In the genomic region with DNA sequence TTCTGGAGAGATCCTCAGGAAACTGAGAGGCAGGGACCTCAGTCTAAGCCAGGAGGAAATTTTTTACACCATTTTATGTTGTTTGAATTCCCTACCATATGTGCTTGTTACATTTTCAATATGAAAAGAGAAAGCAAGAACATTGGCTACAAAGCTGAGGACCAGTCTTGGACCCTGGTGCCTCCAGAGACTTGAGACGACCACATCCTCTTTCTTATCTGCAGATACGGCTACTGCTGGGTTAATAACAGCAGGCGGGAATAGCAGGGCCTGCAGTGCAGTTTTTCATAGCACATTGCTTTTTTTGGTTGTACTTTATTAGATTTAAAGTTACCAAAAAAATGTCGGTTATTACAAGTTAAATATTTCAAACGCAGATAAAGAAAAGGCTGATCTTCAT, we compare ENCODE assay signal across 1 cellular context.
TF ChIP-seq lines count a peak whose summit lies in the region.

No MANE protein-coding gene starts in this region.

TF ChIP-seq in GM23338, 12 proteins besides CTCF, POLR2A, EP300 and RAD21 (continued from another document):
- TF ChIP-seq, protein P1, sequence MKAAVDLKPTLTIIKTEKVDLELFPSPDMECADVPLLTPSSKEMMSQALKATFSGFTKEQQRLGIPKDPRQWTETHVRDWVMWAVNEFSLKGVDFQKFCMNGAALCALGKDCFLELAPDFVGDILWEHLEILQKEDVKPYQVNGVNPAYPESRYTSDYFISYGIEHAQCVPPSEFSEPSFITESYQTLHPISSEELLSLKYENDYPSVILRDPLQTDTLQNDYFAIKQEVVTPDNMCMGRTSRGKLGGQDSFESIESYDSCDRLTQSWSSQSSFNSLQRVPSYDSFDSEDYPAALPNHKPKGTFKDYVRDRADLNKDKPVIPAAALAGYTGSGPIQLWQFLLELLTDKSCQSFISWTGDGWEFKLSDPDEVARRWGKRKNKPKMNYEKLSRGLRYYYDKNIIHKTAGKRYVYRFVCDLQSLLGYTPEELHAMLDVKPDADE (IDR thresholded peaks at IDR 0.05): no peak
- TF ChIP-seq ZNF331 (CRISPR knock-in tag; IDR thresholded peaks at IDR 0.05; ENCODE audit: low read depth) (no peak), EZH2 (IDR thresholded peaks at IDR 0.05; ENCODE audit: low read depth, unreplicated experiment) (no peak), STAT1 (IDR thresholded peaks at IDR 0.05; ENCODE audit: unreplicated experiment) (no peak)
